Comparison of ENCODE assay signal across 9 cellular contexts in genomic region chr16:57283214-57283955, GRCh38. TPM values are rescaled to one million over a fixed set of nuclear protein-coding genes. Genes with fewer than 3 reads are reported as not detected.
A peak's percentile ranks its signal among the peaks of the same experiment; 100 is the strongest.
DNase-seq lines count a peak whose midpoint lies in the region; ATAC-seq and TF ChIP-seq lines count a peak whose summit lies in the region.
"Had no signal": no experiment of that assay in that cellular context is flagged by ENCODE, and none has a peak within 500 bp of the region (broad histone marks: within the 10 kb centered on the region; RNA-seq: fewer than 3 reads in every experiment).

No MANE protein-coding gene starts in this region.

- ATAC-seq in Panc1 (0 out of 2 replicates have a peak, but pooled peaks have one; percentile 13), HG02885 (IDR thresholded peaks at IDR 0.05; ENCODE audit: poor library complexity, unreplicated experiment) (no peak), HG02759 (IDR thresholded peaks at IDR 0.05; ENCODE audit: unreplicated experiment) (no peak), HG02840 (IDR thresholded peaks at IDR 0.05; ENCODE audit: low FRiP score, unreplicated experiment) (no peak)

- in situ Hi-C loops in Panc1 (cut with HindIII; ENCODE audit: low pct_unique_long_range_greater_than_20kb, low sequenced_read_pairs) = no loop called here

- no peaks in the 10 kb centered on the region for H3K4me1 Mint-ChIP-seq in neural crest cell

- POLR2A ChIA-PET in Panc1 (lab: Charles Lee) = no interaction called here

- H3K27me3 ChIP-seq in BLaER1 (peaks cover 27% of the 10 kb centered on the region), Panc1 (ENCODE audit: control insufficient read depth, insufficient read depth, low read length) (no peaks in the 10 kb centered on the region), esophagus squamous epithelium (peaks cover 0 to 19% (median 0%) of the 10 kb centered on the region in 4 donors)

- peak overlapping the region; percentile 71 for H3K4me3 Mint-ChIP-seq in neural crest cell

- CTCF ChIA-PET in Panc1 (lab: Charles Lee) = no interaction called here

- H3K4me1 ChIP-seq in BLaER1 = peaks cover 22% of the 10 kb centered on the region
- H3K4me1 ChIP-seq in Panc1 (ENCODE audit: control insufficient read depth, insufficient read depth, low read length) = no peaks in the 10 kb centered on the region
- peaks cover 13 to 69% (median 32%) of the 10 kb centered on the region in 3 donors for H3K4me1 ChIP-seq in esophagus squamous epithelium

- no peaks in the 10 kb centered on the region for H3K9me3 Mint-ChIP-seq in neural crest cell

- no peak overlapping the region for H3K27ac Mint-ChIP-seq in neural crest cell (ENCODE audit: unreplicated experiment)

- 51% methylated on average over 7 to 16 of the region's 24 CpGs for WGBS in esophagus squamous epithelium, 2 donors

- intact Hi-C loops in Panc1 (cut with micrococcal nuclease; ENCODE audit: unreplicated experiment) = no loop called here
- intact Hi-C loops in esophagus squamous epithelium (cut with DNase I) = loop anchor here (10.0 kb wide), 1 partner anchor 189 kb away; the partner anchor contains the start of gene CPNE2

- H3K9me3 ChIP-seq in BLaER1 (no peaks in the 10 kb centered on the region), Panc1 (ENCODE audit: control insufficient read depth, insufficient read depth, low read depth, low read length) (no peaks in the 10 kb centered on the region), esophagus squamous epithelium (no peaks in the 10 kb centered on the region)

- H3K9ac ChIP-seq in BLaER1 = no peak overlapping the region

- no peaks in the 10 kb centered on the region for H4K20me1 ChIP-seq in BLaER1

- peak overlapping the region; percentile 94 for H3K4me2 ChIP-seq in BLaER1

- H3K36me3 Mint-ChIP-seq in neural crest cell (ENCODE audit: low read depth) = no peaks in the 10 kb centered on the region

- DNase-seq in Panc1 (ENCODE audit: low read depth, low spot score) = no peak
- no peak for DNase-seq in esophagus squamous epithelium (lab: John Stamatoyannopoulos, UW)
- no peak for DNase-seq in neural crest cell (ENCODE audit: low read depth, low spot score)
- no peak for DNase-seq in cerebellum (ENCODE audit: low spot score)
- DNase-seq: DMS79 treated with DMSO at 0.1 percent for 48 hours had no signal

- TF ChIP-seq CTCF in Panc1 (IDR thresholded peaks at IDR 0.05) (no peak), esophagus squamous epithelium (IDR thresholded peaks at IDR 0.05) (no peak), neural crest cell (conservative IDR thresholded peaks at IDR 0.05) (no peak)

- no peak for TF ChIP-seq POLR2A in esophagus squamous epithelium (IDR thresholded peaks at IDR 0.05)

- H3K4me3 ChIP-seq in BLaER1 (no peak overlapping the region), Panc1 (ENCODE audit: low read depth in 2 of 2, low read length in 2 of 2) (no peak overlapping the region), esophagus squamous epithelium (peak overlapping the region; percentile 64 to 73 (median 70))

- no TSS peak for BruUV-seq in Panc1 (replicated peaks; lab: Mats Ljungman, UMichigan)

- H3K36me3 ChIP-seq in BLaER1 (no peaks in the 10 kb centered on the region), Panc1 (ENCODE audit: control insufficient read depth, insufficient read depth, low read length) (no peaks in the 10 kb centered on the region), esophagus squamous epithelium (no peaks in the 10 kb centered on the region)

- peaks cover 48% of the 10 kb centered on the region for H3K27me3 Mint-ChIP-seq in neural crest cell (ENCODE audit: low read depth)

- H3K27ac ChIP-seq in BLaER1 = no peak overlapping the region
- no peak overlapping the region for H3K27ac ChIP-seq in Panc1 (ENCODE audit: low read length)
- H3K27ac ChIP-seq in esophagus squamous epithelium = peak overlapping the region; percentile 34 to 85 (median 77)

RNA-seq across cellular contexts. Expression of gene PLLP, which starts 1.1 kb away (rescaled TPM):
- total RNA-seq in Panc1 (2021; ENCODE audit: unreplicated experiment) = 0.72 TPM
- polyA plus RNA-seq in Panc1 (2012; ENCODE audit: insufficient read length) = 5.0 TPM
- 10 to 100 TPM; 15.5 to 38.5 (median 31.5) TPM for total RNA-seq in esophagus squamous epithelium
- 0.79 and 0.84 TPM in 2 replicates for total RNA-seq in neural crest cell
- total RNA-seq in cerebellum = 2.2 TPM

RNA-seq across cellular contexts. Expression of gene ARL2BP, which starts 38.3 kb away (rescaled TPM):
- total RNA-seq in Panc1 (2021; ENCODE audit: unreplicated experiment) (47.7 TPM), esophagus squamous epithelium (10 to 100 TPM; 44.5 to 75.1 (median 54.6) TPM), neural crest cell (62.6 and 63.9 TPM in 2 replicates), cerebellum (44.3 TPM)
- 45.3 TPM for polyA plus RNA-seq in Panc1 (2012; ENCODE audit: insufficient read length)

Comparison
In these comparisons a context has a peak if more than half of its experiments do, and no peak if none do; other contexts are left out.
1. H3K27ac ChIP-seq: peak in esophagus squamous epithelium (4 of 4); none in BLaER1 (single experiment) and Panc1 (single experiment).
2. H3K4me3 ChIP-seq: peak in esophagus squamous epithelium (4 of 4); none in BLaER1 (single experiment) and Panc1 (0 of 2).